10 cellular contexts compared by ENCODE assay signal in the genomic region with DNA sequence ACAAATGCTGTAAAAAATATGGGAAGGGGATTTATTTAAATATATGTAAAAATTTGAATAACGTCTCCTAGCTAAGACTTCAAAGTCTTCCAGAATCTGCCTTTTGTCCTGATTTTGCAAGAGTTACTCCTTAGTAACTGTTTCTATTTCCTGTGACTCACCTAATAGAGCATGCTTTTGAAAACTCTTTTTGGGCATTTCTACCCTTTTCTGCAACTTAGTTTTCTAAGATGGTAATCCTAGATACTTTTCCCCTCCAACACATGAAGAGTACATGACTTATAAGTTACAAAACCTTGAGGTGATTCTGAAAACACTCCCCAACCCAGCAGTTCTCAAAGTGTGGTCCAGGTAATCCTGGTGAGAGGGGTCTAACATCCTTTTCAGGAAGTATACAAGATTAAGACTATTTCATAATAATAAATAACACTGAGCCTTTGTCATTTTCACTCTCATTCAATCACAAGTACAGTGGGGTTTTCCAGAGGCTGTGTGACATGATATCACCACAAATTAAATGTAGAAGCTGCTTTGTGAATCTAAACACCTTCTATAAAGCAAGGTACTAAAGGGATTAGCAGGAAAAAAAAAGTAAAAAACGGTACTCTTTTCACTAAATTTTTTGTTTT. TPM values are rescaled to one million over a fixed set of nuclear protein-coding genes. Genes with fewer than 3 reads are reported as not detected.
DNase-seq lines count a peak whose midpoint lies in the region; ATAC-seq and TF ChIP-seq lines count a peak whose summit lies in the region.
"Had no signal": no experiment of that assay in that cellular context is flagged by ENCODE, and none has a peak within 500 bp of the region (broad histone marks: within the 10 kb centered on the region; RNA-seq: fewer than 3 reads in every experiment).

No MANE protein-coding gene starts in this region.

- H3K9me3 Mint-ChIP-seq in activated T-helper 2 cell treated with anti-CD3 and anti-CD28 coated beads, Interferon-gamma antibody, Interleukin-2, Interleukin-4, amounts not matched to agents 10 μg/mL and 5 μg/mL and 100 μg/mL, durations not matched to agents 14 hours and 24 hours and 36 hours = no peaks in the 10 kb centered on the region

- TF ChIP-seq CTCF in AG09319 (IDR thresholded peaks at IDR 0.05; ENCODE audit: low read depth, low read length) (no peak), HFF-Myc (IDR thresholded peaks at IDR 0.05; ENCODE audit: low read depth, low read length, missing control alignments) (no peak), upper lobe of left lung (IDR thresholded peaks at IDR 0.05) (no peak), testis (IDR thresholded peaks at IDR 0.05) (no peak)

- H3K36me3 ChIP-seq in upper lobe of left lung (peaks cover 0 to 63% (median 12%) of the 10 kb centered on the region in 4 donors), testis (ENCODE audit: low read depth, missing control alignments) (no peaks in the 10 kb centered on the region)

- H3K27ac Mint-ChIP-seq in activated T-helper 2 cell treated with anti-CD3 and anti-CD28 coated beads, Interferon-gamma antibody, Interleukin-2, Interleukin-4, amounts not matched to agents 10 μg/mL and 5 μg/mL and 100 μg/mL, durations not matched to agents 14 hours and 24 hours and 36 hours = peak overlapping the region; percentile 74

- H3K9me3 ChIP-seq in upper lobe of left lung (no peaks in the 10 kb centered on the region), testis (no peaks in the 10 kb centered on the region)
- H3K9me3 ChIP-seq: adrenal gland had no signal

- TF ChIP-seq EP300 in upper lobe of left lung (IDR thresholded peaks at IDR 0.05) = no peak

- ATAC-seq in upper lobe of left lung (ENCODE audit: low FRiP score in 2 of 2) = no peak
- ATAC-seq in HG02973 (IDR thresholded peaks at IDR 0.05; ENCODE audit: unreplicated experiment) = no peak
- ATAC-seq: K562 had no signal

- peaks cover 20% of the 10 kb centered on the region for H3K4me1 Mint-ChIP-seq in activated T-helper 2 cell treated with anti-CD3 and anti-CD28 coated beads, Interferon-gamma antibody, Interleukin-2, Interleukin-4, amounts not matched to agents 10 μg/mL and 5 μg/mL and 100 μg/mL, durations not matched to agents 14 hours and 24 hours and 36 hours (ENCODE audit: low read depth)

- peaks cover 57% of the 10 kb centered on the region for H3K36me3 Mint-ChIP-seq in activated T-helper 2 cell treated with anti-CD3 and anti-CD28 coated beads, Interferon-gamma antibody, Interleukin-2, Interleukin-4, amounts not matched to agents 10 μg/mL and 5 μg/mL and 100 μg/mL, durations not matched to agents 14 hours and 24 hours and 36 hours (ENCODE audit: low read depth)

- TF ChIP-seq POLR2A in upper lobe of left lung (IDR thresholded peaks at IDR 0.05) (no peak), testis (IDR thresholded peaks at IDR 0.05) (no peak)

- no peak overlapping the region for H3K4me3 ChIP-seq in HFF-Myc (replicated peaks; ENCODE audit: low read depth, low read length)
- no peak overlapping the region for H3K4me3 ChIP-seq in upper lobe of left lung
- no peak overlapping the region for H3K4me3 ChIP-seq in testis
- H3K4me3 ChIP-seq: adrenal gland, K562 had no signal

- H3K27me3 ChIP-seq in upper lobe of left lung (no peaks in the 10 kb centered on the region), testis (no peaks in the 10 kb centered on the region)
- H3K27me3 ChIP-seq: adrenal gland had no signal

- H3K27me3 Mint-ChIP-seq in activated T-helper 2 cell treated with anti-CD3 and anti-CD28 coated beads, Interferon-gamma antibody, Interleukin-2, Interleukin-4, amounts not matched to agents 10 μg/mL and 5 μg/mL and 100 μg/mL, durations not matched to agents 14 hours and 24 hours and 36 hours (ENCODE audit: low read depth) = no peaks in the 10 kb centered on the region

- H3K27ac ChIP-seq in upper lobe of left lung = no peak overlapping the region
- H3K27ac ChIP-seq in testis = no peak overlapping the region
- H3K27ac ChIP-seq: adrenal gland had no signal

- DNase-seq in AG09319 (ENCODE audit: extremely low read depth, low read depth) = peak; percentile 29
- DNase-seq in HFF-Myc (ENCODE audit: extremely low read depth, low read depth) = peak; percentile 22
- no peak for DNase-seq in activated T-helper 2 cell treated with anti-CD3 and anti-CD28 coated beads, Interferon-gamma antibody, Interleukin-2, Interleukin-4, amounts not matched to agents 10 μg/mL and 5 μg/mL and 100 μg/mL, durations not matched to agents 14 hours and 24 hours and 36 hours (ENCODE audit: low spot score)
- DNase-seq in iris pigment epithelial cell (ENCODE audit: low read depth) = peak; percentile 84
- no peak for DNase-seq in stimulated activated CD4-positive, alpha-beta T cell treated with anti-CD3 and anti-CD28 coated beads, Interleukin-4, amount 100 ng/mL, for 1 hour
- DNase-seq in upper lobe of left lung = no peak
- no peak for DNase-seq in testis
- DNase-seq: adrenal gland had no signal

- intact Hi-C loops in activated T-helper 2 cell treated with anti-CD3 and anti-CD28 coated beads, Interferon-gamma antibody, Interleukin-2, Interleukin-4, amounts not matched to agents 10 μg/mL and 5 μg/mL and 100 μg/mL, durations not matched to agents 14 hours and 24 hours and 36 hours (cut with micrococcal nuclease) = no loop called here
- intact Hi-C loops in testis (cut with DNase I; ENCODE audit: low total_unique reads) = no loop called here

- 81 to 88% methylated on average over 2 of the region's 2 CpGs for WGBS in upper lobe of left lung, 2 donors
- WGBS in testis, 2 donors = 75 to 80% methylated on average over 2 of the region's 2 CpGs

- H3K4me1 ChIP-seq in upper lobe of left lung = peaks cover 0 to 5% (median 1%) of the 10 kb centered on the region in 4 donors
- no peaks in the 10 kb centered on the region for H3K4me1 ChIP-seq in testis

- no peak overlapping the region for H3K4me3 Mint-ChIP-seq in activated T-helper 2 cell treated with anti-CD3 and anti-CD28 coated beads, Interferon-gamma antibody, Interleukin-2, Interleukin-4, amounts not matched to agents 10 μg/mL and 5 μg/mL and 100 μg/mL, durations not matched to agents 14 hours and 24 hours and 36 hours (ENCODE audit: low read depth)

RNA-seq across cellular contexts. Expression of gene PPP4R3B, which starts 31.9 kb away (rescaled TPM):
- 69.7 and 69.9 TPM in 2 replicates for total RNA-seq in activated T-helper 2 cell treated with anti-CD3 and anti-CD28 coated beads, Interferon-gamma antibody, Interleukin-2, Interleukin-4, amounts not matched to agents 10 μg/mL and 5 μg/mL and 100 μg/mL, durations not matched to agents 14 hours and 24 hours and 36 hours
- 100 to 1,000 TPM in 1 of 6 donors, 10 to 100 TPM in 5; 37.2 to 117 (median 53.7) TPM for total RNA-seq in upper lobe of left lung
- 10 to 100 TPM; 63.8 to 65.8 TPM for total RNA-seq in testis
- polyA plus RNA-seq in testis (ENCODE audit: insufficient read depth, low read depth, low replicate concordance) = 51.3 TPM

Comparison
In these comparisons a context has a peak if more than half of its experiments do, and no peak if none do; other contexts are left out.
1. DNase-seq: peak in AG09319 (single experiment), HFF-Myc (single experiment) and iris pigment epithelial cell (single experiment); none in activated T-helper 2 cell treated with anti-CD3 and anti-CD28 coated beads, Interferon-gamma antibody, Interleukin-2, Interleukin-4, amounts not matched to agents 10 μg/mL and 5 μg/mL and 100 μg/mL, durations not matched to agents 14 hours and 24 hours and 36 hours (single experiment), stimulated activated CD4-positive, alpha-beta T cell treated with anti-CD3 and anti-CD28 coated beads, Interleukin-4, amount 100 ng/mL, for 1 hour (single experiment), upper lobe of left lung (0 of 2) and testis (single experiment).